ENCODE assay signal across 19 cellular contexts in genomic region chr13:102097708-102098107, GRCh38.
DNase-seq lines count a peak whose midpoint lies in the region; ATAC-seq and TF ChIP-seq lines count a peak whose summit lies in the region.
"Had no signal": no experiment of that assay in that cellular context is flagged by ENCODE, and none has a peak within 500 bp of the region (broad histone marks: within the 10 kb centered on the region; RNA-seq: fewer than 3 reads in every experiment).

No MANE protein-coding gene starts in this region.

- no peak overlapping the region for H3K27ac ChIP-seq in substantia nigra (ENCODE audit: low read depth, low read length, poor library complexity, severe bottlenecking)
- H3K27ac ChIP-seq: dorsolateral prefrontal cortex, suprapubic skin, uterus had no signal

- ATAC-seq in left ventricle myocardium superior (peak; percentile 52), WTC11 (no peak)
- ATAC-seq: activated T-helper 17 cell treated with anti-CD3 and anti-CD28 coated beads, Interleukin-2, amount 50 U/mL, for 72 hours; SK-N-SH treated with all-trans-retinoic acid at 6 μM for 48 hours had no signal

- intact Hi-C loops in left ventricle myocardium superior (cut with micrococcal nuclease), result no loop called here

- DNase-seq in G401 (ENCODE audit: low spot score), result peak; percentile 56
- DNase-seq in NCI-H128 (lab: John Stamatoyannopoulos, UW; ENCODE audit: unreplicated experiment), result peak; percentile 17
- peak; percentile 90 for DNase-seq in NCI-H345 (lab: John Stamatoyannopoulos, UW)
- peak; percentile 24 for DNase-seq in left ventricle myocardium superior
- no peak for DNase-seq in NK-92 (lab: John Stamatoyannopoulos, UW; ENCODE audit: unreplicated experiment)
- no peak for DNase-seq in WTC11 (ENCODE audit: low spot score)
- no peak for DNase-seq in substantia nigra (lab: John Stamatoyannopoulos, UW)
- DNase-seq: activated CD4-positive, alpha-beta T cell treated with anti-CD3 and anti-CD28 coated beads, Interleukin-2, amount 10 ng/mL, durations not matched to agents 24 days and 14 days; activated naive CD8-positive, alpha-beta T cell treated with anti-CD3 and anti-CD28 coated beads for 36 hours; dorsolateral prefrontal cortex; heart left ventricle; KBM-7; midbrain; posterior cingulate gyrus; uterus had no signal

- CTCF ChIA-PET in WTC11 (lab: Charles Lee), result interaction anchor here (1.4 kb wide), 1 partner anchor 8 kb away, joined by 4 read pairs; no protein-coding TSS in a partner anchor

- H3K36me3 Mint-ChIP-seq in WTC11, result no peaks in the 10 kb centered on the region
- H3K36me3 Mint-ChIP-seq: activated naive CD8-positive, alpha-beta T cell treated with anti-CD3 and anti-CD28 coated beads for 36 hours had no signal

- H3K27ac Mint-ChIP-seq in WTC11, result no peak overlapping the region
- H3K27ac Mint-ChIP-seq: activated CD4-positive, alpha-beta T cell treated with anti-CD3 and anti-CD28 coated beads, Interleukin-2, amount 10 ng/mL, durations not matched to agents 24 days and 14 days; activated naive CD8-positive, alpha-beta T cell treated with anti-CD3 and anti-CD28 coated beads for 36 hours; activated T-helper 17 cell treated with anti-CD3 and anti-CD28 coated beads, Interleukin-2, amount 50 U/mL, for 72 hours had no signal

- H3K4me3 Mint-ChIP-seq in WTC11, result no peak overlapping the region
- H3K4me3 Mint-ChIP-seq: activated CD4-positive, alpha-beta T cell treated with anti-CD3 and anti-CD28 coated beads, Interleukin-2, amount 10 ng/mL, durations not matched to agents 24 days and 14 days; activated naive CD8-positive, alpha-beta T cell treated with anti-CD3 and anti-CD28 coated beads for 36 hours; activated T-helper 17 cell treated with anti-CD3 and anti-CD28 coated beads, Interleukin-2, amount 50 U/mL, for 72 hours; neural crest cell had no signal

- H3K9me3 Mint-ChIP-seq in WTC11, result no peaks in the 10 kb centered on the region
- H3K9me3 Mint-ChIP-seq: activated CD4-positive, alpha-beta T cell treated with anti-CD3 and anti-CD28 coated beads, Interleukin-2, amount 10 ng/mL, durations not matched to agents 24 days and 14 days; activated naive CD8-positive, alpha-beta T cell treated with anti-CD3 and anti-CD28 coated beads for 36 hours; activated T-helper 17 cell treated with anti-CD3 and anti-CD28 coated beads, Interleukin-2, amount 50 U/mL, for 72 hours; neural crest cell had no signal

- POLR2A ChIA-PET in WTC11 (lab: Charles Lee), result no interaction called here

- H3K27me3 Mint-ChIP-seq in WTC11 (ENCODE audit: low read depth), result no peaks in the 10 kb centered on the region
- H3K27me3 Mint-ChIP-seq: activated CD4-positive, alpha-beta T cell treated with anti-CD3 and anti-CD28 coated beads, Interleukin-2, amount 10 ng/mL, durations not matched to agents 24 days and 14 days had no signal

- H3K4me1 Mint-ChIP-seq in WTC11, result no peaks in the 10 kb centered on the region
- H3K4me1 Mint-ChIP-seq: activated CD4-positive, alpha-beta T cell treated with anti-CD3 and anti-CD28 coated beads, Interleukin-2, amount 10 ng/mL, durations not matched to agents 24 days and 14 days; activated naive CD8-positive, alpha-beta T cell treated with anti-CD3 and anti-CD28 coated beads for 36 hours; activated T-helper 17 cell treated with anti-CD3 and anti-CD28 coated beads, Interleukin-2, amount 50 U/mL, for 72 hours; neural crest cell had no signal

- in situ Hi-C loops in G401 (cut with HindIII; ENCODE audit: low sequenced_read_pairs), result no loop called here

- TF ChIP-seq CTCF in WTC11 (IDR thresholded peaks at IDR 0.05), result no peak

TF ChIP-seq in WTC11, 78 proteins besides CTCF, POLR2A, EP300 and RAD21:
- no peak for TF ChIP-seq RORB (CRISPR knock-in tag; IDR thresholded peaks at IDR 0.05)
- no peak for TF ChIP-seq EMX1 (CRISPR knock-in tag; IDR thresholded peaks at IDR 0.05)
- no peak for TF ChIP-seq TP53 (CRISPR knock-in tag; IDR thresholded peaks at IDR 0.05)
- TF ChIP-seq, protein P1, sequence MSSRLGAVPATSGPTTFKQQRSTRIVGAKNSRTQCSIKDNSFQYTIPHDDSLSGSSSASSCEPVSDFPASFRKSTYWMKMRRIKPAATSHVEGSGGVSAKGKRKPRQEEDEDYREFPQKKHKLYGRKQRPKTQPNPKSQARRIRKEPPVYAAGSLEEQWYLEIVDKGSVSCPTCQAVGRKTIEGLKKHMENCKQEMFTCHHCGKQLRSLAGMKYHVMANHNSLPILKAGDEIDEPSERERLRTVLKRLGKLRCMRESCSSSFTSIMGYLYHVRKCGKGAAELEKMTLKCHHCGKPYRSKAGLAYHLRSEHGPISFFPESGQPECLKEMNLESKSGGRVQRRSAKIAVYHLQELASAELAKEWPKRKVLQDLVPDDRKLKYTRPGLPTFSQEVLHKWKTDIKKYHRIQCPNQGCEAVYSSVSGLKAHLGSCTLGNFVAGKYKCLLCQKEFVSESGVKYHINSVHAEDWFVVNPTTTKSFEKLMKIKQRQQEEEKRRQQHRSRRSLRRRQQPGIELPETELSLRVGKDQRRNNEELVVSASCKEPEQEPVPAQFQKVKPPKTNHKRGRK (CRISPR knock-in tag; IDR thresholded peaks at IDR 0.05; ENCODE audit: borderline replicate concordance), result no peak
- TF ChIP-seq ZMAT4 (CRISPR knock-in tag; IDR thresholded peaks at IDR 0.05), result no peak
- TF ChIP-seq KAT7 (CRISPR knock-in tag; IDR thresholded peaks at IDR 0.05; ENCODE audit: borderline replicate concordance), result no peak

Comparison
In these comparisons a context has a peak if more than half of its experiments do, and no peak if none do; other contexts are left out.
1. DNase-seq: peak in G401 (single experiment), NCI-H128 (single experiment), NCI-H345 (single experiment) and left ventricle myocardium superior (single experiment); none in NK-92 (single experiment), WTC11 (single experiment) and substantia nigra (0 of 49).